27 cellular contexts compared by ENCODE assay signal in genomic region chr20:37464173-37464572, GRCh38. TPM values are rescaled to one million over a fixed set of nuclear protein-coding genes. Genes with fewer than 3 reads are reported as not detected.
DNase-seq lines count a peak whose midpoint lies in the region; ATAC-seq, FAIRE-seq and TF ChIP-seq lines count a peak whose summit lies in the region.
"Had no signal": no experiment of that assay in that cellular context is flagged by ENCODE, and none has a peak within 500 bp of the region (broad histone marks: within the 10 kb centered on the region; RNA-seq: fewer than 3 reads in every experiment).

No MANE protein-coding gene starts in this region.

- H3K4me3 Mint-ChIP-seq in stimulated activated naive B cell treated with anti-CD40 and anti-IgM and Interleukin-4, amounts not matched to agents 10 μg/mL and 1 μg/mL and 100 μg/mL, for 72 hours = no peak overlapping the region
- H3K4me3 Mint-ChIP-seq in activated T-cell treated with anti-CD3 and anti-CD28 coated beads, Interleukin-2, amount 50 U/mL, for 72 hours = no peak overlapping the region
- H3K4me3 Mint-ChIP-seq: CD4-positive, alpha-beta T cell had no signal

- TF ChIP-seq EP300 in HepG2 (IDR thresholded peaks at IDR 0.05; ENCODE audit: low read depth in 2 of 2, low read length in 2 of 2) = no peak
- no peak for TF ChIP-seq EP300 in HepG2 (CRISPR knock-in tag; IDR thresholded peaks at IDR 0.05; ENCODE audit: borderline replicate concordance)

- TF ChIP-seq RAD21 in HepG2 (CRISPR knock-in tag; IDR thresholded peaks at IDR 0.05) = no peak

- peaks cover 0 to 3% of the 10 kb centered on the region in 2 donors for H3K4me1 Mint-ChIP-seq in stimulated activated naive B cell treated with anti-CD40 and anti-IgM and Interleukin-4, amounts not matched to agents 10 μg/mL and 1 μg/mL and 100 μg/mL, for 72 hours
- H3K4me1 Mint-ChIP-seq in activated T-cell treated with anti-CD3 and anti-CD28 coated beads, Interleukin-2, amount 50 U/mL, for 72 hours (ENCODE audit: low read depth) = no peaks in the 10 kb centered on the region

- H3K4me2 ChIP-seq in HepG2 (ENCODE audit: low read depth, low read length) = no peak overlapping the region
- H3K4me2 ChIP-seq: BLaER1 had no signal

- no peak overlapping the region for H3K9ac ChIP-seq in HepG2 (ENCODE audit: insufficient read depth, low read depth, low read length)
- H3K9ac ChIP-seq: BLaER1, GM23248 had no signal

- no peaks in the 10 kb centered on the region for H4K20me1 ChIP-seq in HepG2 (ENCODE audit: insufficient read depth, low read length)
- H4K20me1 ChIP-seq: BLaER1 had no signal

- H3K36me3 Mint-ChIP-seq in stimulated activated naive B cell treated with anti-CD40 and anti-IgM and Interleukin-4, amounts not matched to agents 10 μg/mL and 1 μg/mL and 100 μg/mL, for 72 hours = no peaks in the 10 kb centered on the region
- H3K36me3 Mint-ChIP-seq in activated T-cell treated with anti-CD3 and anti-CD28 coated beads, Interleukin-2, amount 50 U/mL, for 72 hours (ENCODE audit: insufficient read depth in 2 of 2) = no peaks in the 10 kb centered on the region

- H3K36me3 ChIP-seq in WERI-Rb-1 (no peaks in the 10 kb centered on the region), HepG2 (replicated peaks in 1 of 2; ENCODE audit: control insufficient read depth in 1 of 2, insufficient read depth in 2 of 2, low read length in 2 of 2) (no peaks in the 10 kb centered on the region)
- H3K36me3 ChIP-seq: BLaER1 had no signal

- peak; percentile 67 for DNase-seq in NCI-H82 (lab: John Stamatoyannopoulos, UW)
- DNase-seq in NCI-H82 treated with DMSO at 0.1 percent for 48 hours (lab: John Stamatoyannopoulos, UW; ENCODE audit: unreplicated experiment) = no peak
- peak; percentile 37 for DNase-seq in WERI-Rb-1
- no peak for DNase-seq in HepG2 (ENCODE audit: low spot score)
- DNase-seq in stimulated activated naive B cell treated with anti-CD40 and anti-IgM and Interleukin-4, amounts not matched to agents 10 μg/mL and 1 μg/mL and 100 μg/mL, for 72 hours = no peak
- DNase-seq in amygdala (lab: John Stamatoyannopoulos, UW) = no peak
- no peak for DNase-seq in activated T-cell treated with anti-CD3 and anti-CD28 coated beads, Interleukin-2, amount 50 U/mL, for 72 hours
- DNase-seq: CD4-positive, alpha-beta T cell; GM23248; H7; Kasumi-1; NCI-H1092 treated with DMSO at 0.1 percent for 48 hours; NCI-H1436; NCI-H187 treated with DMSO at 0.1 percent for 48 hours; NCI-H2227 treated with DMSO at 0.1 percent for 48 hours; PC-3; Right ventricle myocardium superior; SW 1271 had no signal

- no TSS peak for BruUV-seq in HepG2 (replicated peaks; lab: Mats Ljungman, UMichigan)

- no peak overlapping the region for H3K4me3 ChIP-seq in WERI-Rb-1 (ENCODE audit: low read depth, low read length)
- H3K4me3 ChIP-seq in HepG2 (replicated peaks in 1 of 3; ENCODE audit: insufficient read depth in 1 of 3, low read depth in 2 of 3, low read length in 3 of 3) = no peak overlapping the region
- H3K4me3 ChIP-seq: BLaER1, GM23248, K562, SK-N-MC had no signal

- H3K27me3 ChIP-seq in WERI-Rb-1 (ENCODE audit: insufficient read depth, low read depth, severe bottlenecking) (no peaks in the 10 kb centered on the region), HepG2 (ENCODE audit: control insufficient read depth in 1 of 2, insufficient read depth in 2 of 2, low read length in 2 of 2) (peaks cover 3 to 40% of the 10 kb centered on the region in 2 experiments; a peak in 4 of 5 replicates)
- H3K27me3 ChIP-seq: BLaER1 had no signal

- POLR2A ChIA-PET in HepG2 (lab: Yijun Ruan, JAX) = no interaction called here

- no peaks in the 10 kb centered on the region for H3K4me1 ChIP-seq in HepG2 (ENCODE audit: insufficient read depth, low read length)

- no peaks in the 10 kb centered on the region for H3K79me2 ChIP-seq in HepG2 (ENCODE audit: insufficient read depth, low read length)

- CTCF ChIA-PET in HepG2 (lab: Yijun Ruan, JAX; ENCODE audit: low intra/inter-chr PET ratio, low total read pairs) = no interaction called here

- peaks cover 3 to 4% of the 10 kb centered on the region in 2 donors for H3K9me3 Mint-ChIP-seq in stimulated activated naive B cell treated with anti-CD40 and anti-IgM and Interleukin-4, amounts not matched to agents 10 μg/mL and 1 μg/mL and 100 μg/mL, for 72 hours
- peaks cover 0 to 2% of the 10 kb centered on the region in 2 donors for H3K9me3 Mint-ChIP-seq in activated T-cell treated with anti-CD3 and anti-CD28 coated beads, Interleukin-2, amount 50 U/mL, for 72 hours
- H3K9me3 Mint-ChIP-seq: CD4-positive, alpha-beta T cell had no signal

- peaks cover 28 to 32% of the 10 kb centered on the region in 2 donors for H3K27me3 Mint-ChIP-seq in stimulated activated naive B cell treated with anti-CD40 and anti-IgM and Interleukin-4, amounts not matched to agents 10 μg/mL and 1 μg/mL and 100 μg/mL, for 72 hours
- H3K27me3 Mint-ChIP-seq in activated T-cell treated with anti-CD3 and anti-CD28 coated beads, Interleukin-2, amount 50 U/mL, for 72 hours (ENCODE audit: low read depth) = peaks cover 21% of the 10 kb centered on the region

- WGBS in HepG2 (ENCODE audit: low lambda C conversion rate) = 42% methylated on average over 11 of the region's 11 CpGs

- FAIRE-seq in HepG2 (lab: Jason Lieb, UNC) = no peak
- FAIRE-seq: A204.1, D721Med, K562 had no signal

- H3K27ac Mint-ChIP-seq in stimulated activated naive B cell treated with anti-CD40 and anti-IgM and Interleukin-4, amounts not matched to agents 10 μg/mL and 1 μg/mL and 100 μg/mL, for 72 hours = peak overlapping the region; percentile 6
- no peak overlapping the region for H3K27ac Mint-ChIP-seq in activated T-cell treated with anti-CD3 and anti-CD28 coated beads, Interleukin-2, amount 50 U/mL, for 72 hours
- H3K27ac Mint-ChIP-seq: CD4-positive, alpha-beta T cell had no signal

- ATAC-seq in HepG2 = peak; percentile 67
- ATAC-seq in stimulated activated naive B cell treated with anti-CD40 and anti-IgM and Interleukin-4, amounts not matched to agents 10 μg/mL and 1 μg/mL and 100 μg/mL, for 72 hours (replicated peaks) = no peak
- no peak for ATAC-seq in SK-N-SH treated with all-trans-retinoic acid at 6 μM for 48 hours
- no peak for ATAC-seq in activated T-cell treated with anti-CD3 and anti-CD28 coated beads, Interleukin-2, amount 50 U/mL, for 72 hours (replicated peaks in 1 of 2)
- ATAC-seq: K562, PC-3 had no signal

- TF ChIP-seq CTCF in WERI-Rb-1 (IDR thresholded peaks at IDR 0.05; ENCODE audit: low read depth, low read length) (no peak), HepG2 (CRISPR knock-in tag; IDR thresholded peaks at IDR 0.05) (no peak)

- no peak overlapping the region for H2AFZ ChIP-seq in HepG2 (ENCODE audit: low read length)
- H2AFZ ChIP-seq: GM23248 had no signal

- no peaks in the 10 kb centered on the region for H3K9me3 ChIP-seq in WERI-Rb-1 (ENCODE audit: severe bottlenecking)
- no peaks in the 10 kb centered on the region for H3K9me3 ChIP-seq in HepG2 (ENCODE audit: low read length)

- in situ Hi-C loops in HepG2 (cut with HindIII; ENCODE audit: extremely low pct_ligation_motif_present, low pct_unique_long_range_greater_than_20kb) = no loop called here

- H3K27ac ChIP-seq in WERI-Rb-1 (peak overlapping the region; percentile 76), HepG2 (ENCODE audit: extremely low read length, insufficient read depth, low read length) (no peak overlapping the region)
- H3K27ac ChIP-seq: BLaER1, GM23248, SK-N-MC had no signal

- intact Hi-C loops in HepG2 (cut with micrococcal nuclease; ENCODE audit: unreplicated experiment) = no loop called here

- TF ChIP-seq POLR2A in HepG2 (IDR thresholded peaks at IDR 0.05; ENCODE audit: insufficient read depth in 1 of 2, low read depth in 2 of 2, low read length in 2 of 2) = no peak

TF ChIP-seq in HepG2, 621 proteins besides CTCF, POLR2A, EP300 and RAD21 (continues in another document):
- no peak for TF ChIP-seq SIN3B (IDR thresholded peaks at IDR 0.05; ENCODE audit: low read length)

TF ChIP-seq in SK-N-SH treated with all-trans-retinoic acid at 6 μM for 48 hours, 23 proteins besides CTCF, POLR2A, EP300 and RAD21:
- TF ChIP-seq TOX (CRISPR knock-in tag; IDR thresholded peaks at IDR 0.05; ENCODE audit: borderline replicate concordance) (no peak), ZFP30 (CRISPR knock-in tag; IDR thresholded peaks at IDR 0.05) (no peak), ISL1 (CRISPR knock-in tag; IDR thresholded peaks at IDR 0.05) (no peak)
TF ChIP-seq in SK-N-SH treated with all-trans-retinoic acid at 6 μM for 48 hours: peak in this region for 0.

RNA-seq across cellular contexts. Expression of gene NNAT, which starts 56.9 kb away (rescaled TPM):
- not detected in 2 replicates for total RNA-seq in HepG2 (2016; rRNA removed; fragmentation: Illumina TruSeq; extraction: Trizol)
- not detected in 2 replicates for total RNA-seq in HepG2 (2016; cell fraction: cytosol; rRNA removed; fragmentation: Illumina TruSeq; extraction: Trizol; ENCODE audit: low read depth)
- not detected in 2 replicates for total RNA-seq in HepG2 (2016; cell fraction: insoluble cytoplasmic fraction; rRNA removed; fragmentation: Illumina TruSeq; extraction: Trizol)
- not detected in 2 replicates for total RNA-seq in HepG2 (2016; cell fraction: membrane; rRNA removed; fragmentation: Illumina TruSeq; extraction: Trizol)
- total RNA-seq in HepG2 (2016; cell fraction: nucleus; rRNA removed; fragmentation: Illumina TruSeq; extraction: Trizol) = not detected in 2 replicates
- not detected in 2 replicates for polyA plus RNA-seq in HepG2 (2011; rRNA removed)
- not detected in 2 replicates for polyA plus RNA-seq in HepG2 (2011; cell fraction: cytosol; rRNA removed)
- polyA plus RNA-seq in HepG2 (2011; cell fraction: nucleus; rRNA removed) = not detected in 2 replicates
- 1.4 and 1.6 TPM in 2 replicates for polyA plus RNA-seq in HepG2 (2012)
- polyA plus RNA-seq in HepG2 (2016; cell fraction: cytosol; fragmentation: Illumina TruSeq; extraction: Trizol; ENCODE audit: low read depth) = not detected in 2 replicates
- polyA plus RNA-seq in HepG2 (2016; cell fraction: insoluble cytoplasmic fraction; fragmentation: Illumina TruSeq; extraction: Trizol; ENCODE audit: low read depth) = not detected in 2 replicates
- not detected in 2 replicates for polyA plus RNA-seq in HepG2 (2016; cell fraction: membrane; fragmentation: Illumina TruSeq; extraction: Trizol; ENCODE audit: low read depth)
- polyA plus RNA-seq in HepG2 (2016; cell fraction: nucleus; fragmentation: Illumina TruSeq; extraction: Trizol; ENCODE audit: insufficient read depth, low read depth) = not detected in 2 replicates
- polyA minus RNA-seq in HepG2 (2011; rRNA and poly(A)+ RNA removed; ENCODE audit: low replicate concordance) = not detected in 2 replicates
- polyA minus RNA-seq in HepG2 (2011; cell fraction: cytosol; rRNA and poly(A)+ RNA removed) = not detected in 2 replicates
- not detected in 2 replicates for polyA minus RNA-seq in HepG2 (2011; cell fraction: nucleus; rRNA and poly(A)+ RNA removed)
- total RNA-seq in activated T-cell treated with anti-CD3 and anti-CD28 coated beads, Interleukin-2, amount 50 U/mL, for 72 hours = under 1 TPM; 0.19 to 0.93 TPM
- total RNA-seq: CD4-positive, alpha-beta T cell; GM23248; HT1080; M059J; NCI-H460; PC-3; Right ventricle myocardium superior had no signal
- polyA plus RNA-seq: K562 had no signal

Comparison
In these comparisons a context has a peak if more than half of its experiments do, and no peak if none do; other contexts are left out.
1. DNase-seq: peak in NCI-H82 (single experiment) and WERI-Rb-1 (single experiment); none in NCI-H82 treated with DMSO at 0.1 percent for 48 hours (single experiment), HepG2 (single experiment), stimulated activated naive B cell treated with anti-CD40 and anti-IgM and Interleukin-4, amounts not matched to agents 10 μg/mL and 1 μg/mL and 100 μg/mL, for 72 hours (single experiment), amygdala (0 of 56) and activated T-cell treated with anti-CD3 and anti-CD28 coated beads, Interleukin-2, amount 50 U/mL, for 72 hours (0 of 2).